In genomic region chr2:239880396-239880795, GRCh38 we compare ENCODE assay signal across 17 cellular contexts.
"Had no signal": no experiment of that assay in that cellular context is flagged by ENCODE, and none has a peak within 500 bp of the region (broad histone marks: within the 10 kb centered on the region; RNA-seq: fewer than 3 reads in every experiment).

No MANE protein-coding gene starts in this region.

- DNase-seq: activated CD4-positive, alpha-beta T cell treated with anti-CD3 and anti-CD28 coated beads, Interleukin-2, amount 50 U/mL, for 1 hour; activated CD4-positive, CD25-positive, alpha-beta regulatory T cell treated with anti-CD3 and anti-CD28 coated beads, Interleukin-2, amount 50 U/mL, for 72 hours; activated naive CD4-positive, alpha-beta T cell treated with anti-CD3 and anti-CD28 coated beads, Interleukin-2, amount 50 U/mL, for 16 hours; activated T-cell treated with anti-CD3 and anti-CD28 coated beads, Interleukin-2, amount 50 U/mL, for 1 hour; effector memory CD4-positive, alpha-beta T cell; esophagus squamous epithelium; mesendoderm; natural killer cell; stimulated activated CD4-positive, alpha-beta T cell treated with anti-CD3 and anti-CD28 coated beads, Interleukin-2, amount 100 ng/mL, for 24 hours; stimulated activated naive CD4-positive, alpha-beta T cell treated with Interleukin-2 at 50 U/mL for 16 hours had no signal

- H3K27me3 ChIP-seq: breast epithelium, suprapubic skin, upper lobe of left lung had no signal

- ATAC-seq: natural killer cell had no signal

- H3K4me3 ChIP-seq: breast epithelium, esophagus squamous epithelium, suprapubic skin, upper lobe of left lung had no signal

- H3K4me1 Mint-ChIP-seq: natural killer cell had no signal

- H3K9me3 ChIP-seq: neutrophil had no signal

- H3K27ac ChIP-seq: breast epithelium, neutrophil, suprapubic skin, upper lobe of left lung, VCaP had no signal

- H3K36me3 ChIP-seq: breast epithelium, esophagus squamous epithelium, neutrophil, suprapubic skin, upper lobe of left lung had no signal

- H3K4me3 Mint-ChIP-seq: natural killer cell; T-helper 1 cell treated with Interleukin-12 subunit alpha and Interleukin-12 subunit beta and Interleukin-4 antibody, amounts not matched to agents 30 μg/mL and 1 μg/mL, for 36 hours had no signal

- H3K27ac Mint-ChIP-seq: activated T-helper 2 cell treated with anti-CD3 and anti-CD28 coated beads, Interferon-gamma antibody, Interleukin-2, Interleukin-4, amounts not matched to agents 10 μg/mL and 5 μg/mL and 100 μg/mL, durations not matched to agents 14 hours and 24 hours and 36 hours; natural killer cell; T-helper 1 cell treated with Interleukin-12 subunit alpha and Interleukin-12 subunit beta and Interleukin-4 antibody, amounts not matched to agents 30 μg/mL and 1 μg/mL, for 36 hours had no signal

- H3K4me1 ChIP-seq: breast epithelium had no signal
